8 cellular contexts compared by ENCODE assay signal in the genomic region with DNA sequence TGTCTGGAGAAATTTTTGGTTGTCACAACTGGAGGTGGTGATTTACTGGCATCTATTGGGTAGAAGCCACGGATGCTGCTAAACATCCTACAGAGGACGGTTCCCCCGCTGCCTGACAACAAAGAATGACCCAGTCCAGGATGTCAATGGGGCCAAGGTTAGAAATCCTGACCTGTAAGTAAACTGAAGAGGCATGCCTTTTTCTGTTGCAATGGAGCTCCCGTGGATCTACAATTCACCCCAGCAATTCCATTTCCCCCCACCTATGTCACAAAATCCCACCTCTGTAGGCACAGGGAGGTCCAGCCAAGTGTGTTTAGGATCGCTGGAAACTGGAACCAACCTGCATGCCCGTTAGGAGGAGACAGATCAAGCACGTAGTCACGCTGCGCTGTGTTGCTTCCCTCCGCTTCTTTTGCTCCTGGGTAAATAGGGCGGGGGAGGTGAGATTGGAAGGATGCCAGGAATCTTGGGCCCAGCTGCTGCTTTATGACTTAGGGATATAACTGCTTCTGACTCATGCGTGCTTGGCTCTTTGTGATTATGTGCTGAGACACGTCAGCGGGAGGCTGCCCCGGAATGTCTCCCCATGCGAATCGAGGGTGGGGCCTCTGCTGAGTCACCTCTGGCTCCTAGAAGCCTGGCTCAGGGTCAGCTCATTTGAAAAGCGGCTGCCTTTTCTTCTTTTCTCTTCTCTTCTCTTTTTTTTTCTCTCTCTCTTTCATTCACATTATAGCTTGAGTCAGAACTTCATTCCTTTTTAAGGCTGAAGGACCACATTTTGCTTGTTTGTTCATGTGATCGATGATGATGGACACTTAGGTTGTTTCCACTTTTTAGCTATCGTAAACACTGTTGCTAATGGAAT. TPM values are rescaled to one million over a fixed set of nuclear protein-coding genes. Genes with fewer than 3 reads are reported as not detected.
DNase-seq lines count a peak whose midpoint lies in the region; ATAC-seq, FAIRE-seq and TF ChIP-seq lines count a peak whose summit lies in the region.

No MANE protein-coding gene starts in this region.

- TF ChIP-seq CTCF in activated B cell treated with CpG ODN at 0.5 μM for 24 hours (IDR thresholded peaks at IDR 0.05): no peak

- H3K36me3 Mint-ChIP-seq in activated B cell treated with CpG ODN at 0.5 μM for 24 hours (ENCODE audit: low read depth): no peaks in the 10 kb centered on the region

- peak overlapping the region; percentile 68 for H3K4me3 Mint-ChIP-seq in activated B cell treated with CpG ODN at 0.5 μM for 24 hours

- peaks cover 14% of the 10 kb centered on the region for H3K4me1 Mint-ChIP-seq in activated B cell treated with CpG ODN at 0.5 μM for 24 hours

- POLR2A ChIA-PET in activated B cell treated with CpG ODN at 0.5 μM for 24 hours (lab: Charles Lee): interaction anchor here (0.7 to 1.7 kb wide), 7 partner anchors 12 to 153 kb away, joined by 3 to 10 read pairs (median 4); a partner anchor contains a TSS

- ATAC-seq in GM18520 (IDR thresholded peaks at IDR 0.05; ENCODE audit: unreplicated experiment) (peak; percentile 83), HG03108 (IDR thresholded peaks at IDR 0.05; ENCODE audit: unreplicated experiment) (peak; percentile 92), activated B cell treated with CpG ODN at 0.5 μM for 24 hours (ENCODE audit: low read depth) (peak; percentile 99)

- DNase-seq in 8988T (peak; percentile 75), NCI-H2227 (lab: John Stamatoyannopoulos, UW; ENCODE audit: unreplicated experiment) (peak; percentile 97), activated B cell treated with CpG ODN at 0.5 μM for 24 hours (peak; percentile 66)
- peak; percentile 46 for DNase-seq in central memory CD4-positive, alpha-beta T cell
- DNase-seq in stimulated activated CD4-positive, alpha-beta T cell treated with anti-CD3 and anti-CD28 coated beads, Interleukin-12 subunit alpha, Interleukin-12 subunit beta, amount 100 ng/mL, for 24 hours (ENCODE audit: low read depth in 2 of 2): peak; percentile 70 to 81

- peaks cover 2% of the 10 kb centered on the region for H3K9me3 Mint-ChIP-seq in activated B cell treated with CpG ODN at 0.5 μM for 24 hours

- peaks cover 6% of the 10 kb centered on the region for H3K27me3 Mint-ChIP-seq in activated B cell treated with CpG ODN at 0.5 μM for 24 hours

- intact Hi-C loops in activated B cell treated with CpG ODN at 0.5 μM for 24 hours (cut with micrococcal nuclease): loop anchor here (1.0 kb wide), 2 partner anchors 13 to 50 kb away; a partner anchor contains a TSS

- CTCF ChIA-PET in activated B cell treated with CpG ODN at 0.5 μM for 24 hours (lab: Charles Lee): interaction anchor here (0.8 to 8.3 kb wide), 10 partner anchors 11 to 187 kb away, joined by 3 to 134 read pairs (median 6); a partner anchor contains a TSS

- H3K27ac Mint-ChIP-seq in activated B cell treated with CpG ODN at 0.5 μM for 24 hours: peak overlapping the region; percentile 61

- peak; percentile 13 for FAIRE-seq in islet of Langerhans (lab: Jason Lieb, UNC)

RNA-seq across cellular contexts. Expression of a gene that starts 12.4 kb away (rescaled TPM):
- total RNA-seq in activated B cell treated with CpG ODN at 0.5 μM for 24 hours: 9.8 and 9.9 TPM in 2 replicates

RNA-seq across cellular contexts. Expression of a gene that starts 24.7 kb away (rescaled TPM):
- 22.2 and 23.5 TPM in 2 replicates for total RNA-seq in activated B cell treated with CpG ODN at 0.5 μM for 24 hours

RNA-seq across cellular contexts. Expression of a gene that starts 53.0 kb away (rescaled TPM):
- total RNA-seq in activated B cell treated with CpG ODN at 0.5 μM for 24 hours: 147 and 166 TPM in 2 replicates

Comparison
In these comparisons a context has a peak if more than half of its experiments do, and no peak if none do; other contexts are left out.
1. Peak in every context shown above with its lines: DNase-seq and ATAC-seq.
2. DNase-seq: peak in every context shown above with its lines; median percentile 97 in NCI-H2227; 76 in stimulated activated CD4-positive, alpha-beta T cell treated with anti-CD3 and anti-CD28 coated beads, Interleukin-12 subunit alpha, Interleukin-12 subunit beta, amount 100 ng/mL, for 24 hours; 75 in 8988T; 66 in activated B cell treated with CpG ODN at 0.5 μM for 24 hours; 46 in central memory CD4-positive, alpha-beta T cell.